Comparison of ENCODE assay signal across 26 cellular contexts in genomic region chr2:173613386-173613785, GRCh38.
A peak's percentile ranks its signal among the peaks of the same experiment; 100 is the strongest.
DNase-seq lines count a peak whose midpoint lies in the region; ATAC-seq, FAIRE-seq and TF ChIP-seq lines count a peak whose summit lies in the region.
"Had no signal": no experiment of that assay in that cellular context is flagged by ENCODE, and none has a peak within 500 bp of the region (broad histone marks: within the 10 kb centered on the region; RNA-seq: fewer than 3 reads in every experiment).

No MANE protein-coding gene starts in this region.

- no peak overlapping the region for H2AFZ ChIP-seq in H1 (ENCODE audit: low read length)

- no peak overlapping the region for H2AK5ac ChIP-seq in H1 (ENCODE audit: low read depth, low read length)

- no peaks in the 10 kb centered on the region for H3K36me3 ChIP-seq in HEK293 (ENCODE audit: control insufficient read depth in 2 of 2, insufficient read depth in 1 of 2, low read length in 2 of 2)
- no peaks in the 10 kb centered on the region for H3K36me3 ChIP-seq in Panc1 (ENCODE audit: control insufficient read depth, insufficient read depth, low read length)
- H3K36me3 ChIP-seq in H1 (ENCODE audit: control insufficient read depth in 2 of 4, insufficient read depth in 4 of 4, low read length in 3 of 4): no peaks in the 10 kb centered on the region; a peak in 1 of 8 replicates
- H3K36me3 ChIP-seq: BE2C, BLaER1 had no signal

- no peak overlapping the region for H4K91ac ChIP-seq in H1 (replicated peaks; ENCODE audit: insufficient read length, low read length)

- no peaks in the 10 kb centered on the region for H4K20me1 ChIP-seq in H1 (replicated peaks in 1 of 2; ENCODE audit: control insufficient read depth in 1 of 2, insufficient read depth in 2 of 2, low read length in 2 of 2)
- H4K20me1 ChIP-seq: BLaER1 had no signal

- no peaks in the 10 kb centered on the region for H3K4me1 ChIP-seq in HEK293 (ENCODE audit: control insufficient read depth, insufficient read depth, low read length)
- peaks cover 4% of the 10 kb centered on the region; the same call in 1 of the 2 replicates for H3K4me1 ChIP-seq in Panc1 (ENCODE audit: control insufficient read depth, insufficient read depth, low read length)
- no peaks in the 10 kb centered on the region for H3K4me1 ChIP-seq in H1 (replicated peaks in 1 of 4; ENCODE audit: control insufficient read depth in 3 of 4, insufficient read depth in 4 of 4, low read length in 3 of 4)
- H3K4me1 ChIP-seq: BE2C had no signal

- no peak for TF ChIP-seq EP300 in H1 (IDR thresholded peaks at IDR 0.05; ENCODE audit: borderline replicate concordance in 1 of 2, low read depth in 2 of 2, low read length in 2 of 2)

- no peak overlapping the region for H4K8ac ChIP-seq in H1 (ENCODE audit: extremely low read depth, insufficient read depth, low read length)

- no peak for TF ChIP-seq RAD21 in H1 (IDR thresholded peaks at IDR 0.05 in 1 of 2, conservative IDR thresholded peaks at IDR 0.05 in 1 of 2; ENCODE audit: low read depth in 2 of 2, low read length in 2 of 2)

- H3K79me1 ChIP-seq in H1 (ENCODE audit: low read depth, low read length): no peaks in the 10 kb centered on the region

- no peak overlapping the region for H2BK120ac ChIP-seq in H1 (replicated peaks; ENCODE audit: low read depth, low read length)

- no peak overlapping the region for H3K56ac ChIP-seq in H1 (replicated peaks; ENCODE audit: insufficient read length, low read depth, low read length)

- in situ Hi-C loops in Panc1 (cut with HindIII; ENCODE audit: low pct_unique_long_range_greater_than_20kb, low sequenced_read_pairs): no loop called here

- no peak overlapping the region for H4K5ac ChIP-seq in H1 (ENCODE audit: insufficient read length, low read depth, low read length)

- POLR2A ChIA-PET in HEK293 (lab: Yijun Ruan, JAX): no interaction called here
- POLR2A ChIA-PET in Panc1 (lab: Charles Lee): no interaction called here
- POLR2A ChIA-PET in H1 (lab: Charles Lee; ENCODE audit: partially characterized antibody): no interaction called here
- POLR2A ChIA-PET in WTC11 (lab: Charles Lee): no interaction called here

- no peak overlapping the region for H3K4ac ChIP-seq in H1 (replicated peaks; ENCODE audit: insufficient read length, low read depth, low read length)

- peaks cover 9% of the 10 kb centered on the region for H3K9me3 Mint-ChIP-seq in WTC11

- ATAC-seq in Panc1 (no peak), WTC11 (no peak)
- ATAC-seq: GM12878 had no signal

- H3K36me3 Mint-ChIP-seq in WTC11: peaks cover 3% of the 10 kb centered on the region; the same call in 1 of the 2 replicates
- H3K36me3 Mint-ChIP-seq: CD14-positive monocyte; CD4-positive, alpha-beta memory T cell; CD4-positive, CD25-positive, alpha-beta regulatory T cell had no signal

- no peak overlapping the region for H2BK12ac ChIP-seq in H1 (ENCODE audit: low read depth, low read length)

- TF ChIP-seq POLR2A in H1 (IDR thresholded peaks at IDR 0.05; ENCODE audit: control extremely low read depth in 1 of 2, low read depth in 2 of 2, low read length in 2 of 2): no peak

- no peak overlapping the region for H3K14ac ChIP-seq in H1 (ENCODE audit: insufficient read length)

- H3K27me3 Mint-ChIP-seq in WTC11 (ENCODE audit: low read depth): no peaks in the 10 kb centered on the region

- H2BK20ac ChIP-seq in H1 (ENCODE audit: low read length): no peak overlapping the region

- no peak for FAIRE-seq in H1 (lab: Jason Lieb, UNC)
- FAIRE-seq: A204.1, GM12878, GM12892, GM18507 had no signal

- H3K4me1 Mint-ChIP-seq in WTC11: peaks cover 18% of the 10 kb centered on the region
- H3K4me1 Mint-ChIP-seq: CD14-positive monocyte; CD4-positive, alpha-beta memory T cell; CD4-positive, CD25-positive, alpha-beta regulatory T cell; CD8-positive, alpha-beta memory T cell had no signal

- no peak overlapping the region for H3K4me3 Mint-ChIP-seq in WTC11
- H3K4me3 Mint-ChIP-seq: CD14-positive monocyte; CD4-positive, alpha-beta memory T cell; CD4-positive, CD25-positive, alpha-beta regulatory T cell; CD8-positive, alpha-beta memory T cell had no signal

- H3K4me2 ChIP-seq in H1 (ENCODE audit: insufficient read depth in 1 of 2, low read depth in 2 of 2, low read length in 2 of 2): no peak overlapping the region
- H3K4me2 ChIP-seq: BLaER1 had no signal

- H3K27ac Mint-ChIP-seq in WTC11: no peak overlapping the region
- H3K27ac Mint-ChIP-seq: CD14-positive monocyte; CD4-positive, alpha-beta memory T cell; CD4-positive, CD25-positive, alpha-beta regulatory T cell; CD8-positive, alpha-beta memory T cell had no signal

- no peaks in the 10 kb centered on the region; the same call in 1 of the 2 replicates for H3K23me2 ChIP-seq in H1 (ENCODE audit: low read depth, low read length)

- CTCF ChIA-PET in HEK293 (lab: Yijun Ruan, JAX): interaction anchor here (1.0 kb wide), 1 partner anchor 29 kb away, joined by 3 read pairs; no protein-coding TSS in a partner anchor
- CTCF ChIA-PET in Panc1 (lab: Charles Lee): no interaction called here
- CTCF ChIA-PET in H1 (lab: Charles Lee; ENCODE audit: partially characterized antibody): no interaction called here
- CTCF ChIA-PET in WTC11 (lab: Charles Lee): interaction anchor here (1.1 kb wide), 1 partner anchor 211 kb away, joined by 5 read pairs; no protein-coding TSS in a partner anchor

- H3K27me3 ChIP-seq in Panc1 (ENCODE audit: control insufficient read depth, insufficient read depth, low read length) (no peaks in the 10 kb centered on the region), H1 (replicated peaks in 1 of 4; ENCODE audit: control insufficient read depth in 3 of 4, extremely low read depth in 1 of 4, insufficient read depth in 3 of 4, low read length in 3 of 4) (no peaks in the 10 kb centered on the region)
- H3K27me3 ChIP-seq: BLaER1 had no signal

- H3K23ac ChIP-seq in H1 (ENCODE audit: insufficient read length): no peak overlapping the region

- H3K27ac ChIP-seq in HEK293 (ENCODE audit: extremely low read depth, low read depth, low read length) (no peak overlapping the region), Panc1 (ENCODE audit: low read length) (peak overlapping the region; percentile 37; the same call in 1 of the 2 replicates), H1 (ENCODE audit: low read depth, low read length) (no peak overlapping the region)
- H3K27ac ChIP-seq: BLaER1 had no signal

- H3K18ac ChIP-seq in H1 (ENCODE audit: extremely low read depth, low read length): no peak overlapping the region

- DNase-seq in Panc1 (ENCODE audit: low read depth, low spot score) (no peak), H1 (ENCODE audit: low read depth in 1 of 2, low spot score in 2 of 2) (no peak), WTC11 (ENCODE audit: low spot score) (no peak), NCI-H69 (lab: John Stamatoyannopoulos, UW) (no peak)
- DNase-seq: 8988T; ACHN; BE2C; C1 segment of cervical spinal cord; CD4-positive, alpha-beta memory T cell; CD4-positive, CD25-positive, alpha-beta regulatory T cell; CD8-positive, alpha-beta memory T cell; COR-L47; DMS 273 treated with DMSO at 0.1 percent for 48 hours; DMS153; DMS53; DMS79; DND-41; EL; GDM1 had no signal

- H2BK15ac ChIP-seq in H1 (ENCODE audit: low read length): no peak overlapping the region

- intact Hi-C loops in Panc1 (cut with micrococcal nuclease; ENCODE audit: unreplicated experiment): no loop called here

- H3K4me3 ChIP-seq in HEK293 (ENCODE audit: low read depth, low read length) (no peak overlapping the region), Panc1 (ENCODE audit: low read depth in 2 of 2, low read length in 2 of 2) (no peak overlapping the region), H1 (ENCODE audit: extremely low read depth in 1 of 4, insufficient read depth in 2 of 4, low read depth in 3 of 4, low read length in 4 of 4) (no peak overlapping the region)
- H3K4me3 ChIP-seq: BLaER1, GM12878 had no signal

- H2BK5ac ChIP-seq in H1 (ENCODE audit: low read depth, low read length): no peak overlapping the region

- H3K9ac ChIP-seq in H1 (replicated peaks in 1 of 4; ENCODE audit: extremely low read depth in 1 of 4, low read depth in 3 of 4, low read length in 3 of 4): no peak overlapping the region
- H3K9ac ChIP-seq: BLaER1 had no signal

- 75% methylated on average over 5 of the region's 5 CpGs; no CpG with 5 or more reads in 1 of the 2 experiments for WGBS in H1 (ENCODE audit: extremely low coverage in 1 of 2, insufficient coverage in 1 of 2, insufficient read length in 1 of 2, insufficient replicate concordance in 2 of 2, low coverage in 1 of 2, low lambda C conversion rate in 2 of 2, missing lambda C conversion rate in 1 of 2), 2 experiments

- BruUV-seq in Panc1 (replicated peaks; lab: Mats Ljungman, UMichigan): no TSS peak

- H3K9me3 ChIP-seq in HEK293 (ENCODE audit: control insufficient read depth, insufficient read depth, low read depth, low read length) (no peaks in the 10 kb centered on the region), Panc1 (ENCODE audit: control insufficient read depth, insufficient read depth, low read depth, low read length) (no peaks in the 10 kb centered on the region), H1 (ENCODE audit: insufficient read depth in 2 of 2, low read depth in 1 of 2, low read length in 1 of 2) (no peaks in the 10 kb centered on the region)
- H3K9me3 ChIP-seq: BE2C, BLaER1 had no signal

- TF ChIP-seq CTCF in HEK293 (tag by site-specific recombination; IDR thresholded peaks at IDR 0.05): no peak
- no peak for TF ChIP-seq CTCF in Panc1 (IDR thresholded peaks at IDR 0.05)
- no peak for TF ChIP-seq CTCF in H1 (IDR thresholded peaks at IDR 0.05; ENCODE audit: control extremely low read depth in 1 of 3, insufficient read depth in 1 of 3, low read depth in 1 of 3, low read length in 3 of 3)
- TF ChIP-seq CTCF in WTC11 (IDR thresholded peaks at IDR 0.05): no peak

- no peaks in the 10 kb centered on the region for H3K79me2 ChIP-seq in H1 (ENCODE audit: control insufficient read depth in 1 of 2, insufficient read depth in 2 of 2, low read length in 2 of 2)

TF ChIP-seq in HEK293, 187 proteins besides CTCF, POLR2A, EP300 and RAD21:
- TF ChIP-seq ZNF768 (tag by site-specific recombination; IDR thresholded peaks at IDR 0.05) (peak; percentile 70; the same call in 1 of the 2 replicates), ZNF792 (tag by site-specific recombination; IDR thresholded peaks at IDR 0.05) (no peak)

TF ChIP-seq in H1, 55 proteins besides CTCF, POLR2A, EP300 and RAD21 (continues in another document):
- TF ChIP-seq EGR1 (IDR thresholded peaks at IDR 0.05; ENCODE audit: borderline replicate concordance, low read depth, low read length) (no peak), HDAC2 (IDR thresholded peaks at IDR 0.05; ENCODE audit: borderline replicate concordance in 1 of 2, low read depth in 2 of 2, low read length in 2 of 2) (no peak; a peak in 1 of 4 replicates), KDM1A (IDR thresholded peaks at IDR 0.05; ENCODE audit: borderline replicate concordance, low read length) (peak; percentile 41; the same call in 1 of the 2 replicates)

TF ChIP-seq in WTC11, 78 proteins besides CTCF, POLR2A, EP300 and RAD21 (continues in another document):
- TF ChIP-seq ZNF317 (CRISPR knock-in tag; IDR thresholded peaks at IDR 0.05; ENCODE audit: borderline replicate concordance, low read depth): no peak

Comparison
In these comparisons a context has a peak if more than half of its experiments do, and no peak if none do; other contexts are left out.
1. CTCF ChIA-PET loops: an anchor here in HEK293 (1.0 kb wide) and WTC11 (1.1 kb wide); none called in Panc1 and H1.